8 cellular contexts compared by ENCODE assay signal in genomic region chr2:28594369-28595108, GRCh38.
A peak's percentile ranks its signal among the peaks of the same experiment; 100 is the strongest.
DNase-seq lines count a peak whose midpoint lies in the region; ATAC-seq and TF ChIP-seq lines count a peak whose summit lies in the region.

No MANE protein-coding gene starts in this region.

- H3K27ac ChIP-seq in coronary artery = peak overlapping the region; percentile 85 to 88

- TF ChIP-seq CTCF in GM12864 (IDR thresholded peaks at IDR 0.05; ENCODE audit: low read depth, low read length, missing control alignments) (peak; percentile 77), coronary artery (IDR thresholded peaks at IDR 0.05) (peak; percentile 81)

- H3K4me3 ChIP-seq in GM12864 (ENCODE audit: low read depth, low read length) (no peak overlapping the region), coronary artery (peak overlapping the region; percentile 32)

- ATAC-seq in HG03460 (IDR thresholded peaks at IDR 0.05; ENCODE audit: unreplicated experiment) = peak; percentile 65
- ATAC-seq in left lobe of liver = peak; percentile 96
- ATAC-seq in HG02884 (IDR thresholded peaks at IDR 0.05; ENCODE audit: unreplicated experiment) = no peak

- DNase-seq in GM12864 (ENCODE audit: low read depth) (peak; percentile 52), NCI-H526 treated with DMSO at 0.1 percent for 48 hours (lab: John Stamatoyannopoulos, UW) (peak; percentile 63), coronary artery (ENCODE audit: low spot score) (peak; percentile 90), left lobe of liver (ENCODE audit: low spot score) (peak; percentile 81)
- DNase-seq in activated CD4-positive, alpha-beta T cell treated with anti-CD3 and anti-CD28 coated beads for 48 hours = peak; percentile 92
- DNase-seq in stimulated activated CD4-positive, alpha-beta T cell treated with anti-CD3 and anti-CD28 coated beads, Interleukin-1b, Interleukin-23, amount 100 ng/mL, for 48 hours = peak; percentile 82
